1 cellular context compared by ENCODE assay signal in the genomic region with DNA sequence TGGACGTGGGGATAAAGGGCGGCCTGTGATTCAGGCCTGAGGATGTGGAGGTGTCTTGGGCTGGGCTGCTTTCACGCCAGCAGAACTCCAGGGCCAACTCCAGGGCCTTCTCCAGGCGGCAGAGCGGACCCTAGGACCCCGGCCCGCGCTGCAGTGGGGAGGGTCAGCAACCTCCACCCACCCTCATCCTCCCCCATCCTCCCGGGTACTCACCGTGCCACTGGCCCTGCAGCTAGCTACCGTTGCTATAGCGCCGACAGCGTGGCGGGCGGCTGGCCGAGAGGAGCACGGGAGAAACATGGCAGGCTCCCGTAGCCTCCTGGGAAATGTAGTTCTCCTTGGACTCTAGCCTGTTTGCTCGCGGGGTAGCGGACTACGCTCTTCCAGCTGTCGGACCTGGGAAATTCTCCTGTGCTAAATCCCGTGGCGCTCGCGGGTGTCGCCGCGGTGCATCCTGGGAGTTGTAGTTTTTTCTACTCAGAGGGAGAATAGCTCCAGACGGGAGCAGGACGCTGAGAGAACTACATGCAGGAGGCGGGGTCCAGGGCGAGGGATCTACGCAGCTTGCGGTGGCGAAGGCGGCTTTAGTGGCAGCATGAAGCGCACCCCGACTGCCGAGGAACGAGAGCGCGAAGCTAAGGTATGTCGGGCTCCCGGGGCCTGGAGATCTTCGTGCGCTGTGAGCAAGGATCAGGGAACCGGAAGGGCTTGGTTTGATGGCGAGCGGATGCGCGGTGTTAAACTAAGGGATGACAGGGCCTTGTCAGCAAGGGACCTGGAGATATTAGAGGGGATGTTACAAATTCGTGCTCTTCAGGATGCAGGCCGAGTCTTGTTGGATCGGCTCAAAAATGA.
A peak's percentile ranks its signal among the peaks of the same experiment; 100 is the strongest.
TF ChIP-seq lines count a peak whose summit lies in the region.

FTO (plus strand) TSS at position 567 of the 855 bp plus-strand sequence.
RPGRIP1L (minus strand) TSS at position 270 of the 855 bp plus-strand sequence. CDS start 3,136 bp downstream, outside the sequence.

TF ChIP-seq in K562, 482 proteins besides CTCF, POLR2A, EP300 and RAD21 (continued from another document and continues in another):
- TF ChIP-seq ETV1 (tag; conservative IDR thresholded peaks at IDR 0.05; ENCODE audit: low read depth) (0 out of 2 replicates have a peak, but pooled peaks have one; percentile 16), CBFB (CRISPR knock-in tag; IDR thresholded peaks at IDR 0.05) (peak; percentile 84; the same call in 1 of the 2 replicates), ZNF592 (IDR thresholded peaks at IDR 0.05) (peak; percentile 71), PHF8 (IDR thresholded peaks at IDR 0.05; ENCODE audit: borderline replicate concordance, low read length) (peak; percentile 71; the same call in 1 of the 2 replicates), MGA (IDR thresholded peaks at IDR 0.05) (peak; percentile 76), POU5F1 (IDR thresholded peaks at IDR 0.05; ENCODE audit: borderline replicate concordance, low read depth, low read length, partially characterized antibody) (peak; percentile 61), ZNF778 (CRISPR knock-in tag; IDR thresholded peaks at IDR 0.05) (no peak), CREB1 (IDR thresholded peaks at IDR 0.05) (peak; percentile 70), CREB1 (CRISPR knock-in tag; IDR thresholded peaks at IDR 0.05) (peak; percentile 74), FOXK2 (conservative IDR thresholded peaks at IDR 0.05 in 1 of 2, IDR thresholded peaks at IDR 0.05 in 1 of 2; ENCODE audit: low read depth in 2 of 2) (peak; percentile 62 to 85; a peak in 3 of 4 replicates), MBD2 (IDR thresholded peaks at IDR 0.05; ENCODE audit: borderline replicate concordance, low read depth) (peak; percentile 87), KLF13 (tag; IDR thresholded peaks at IDR 0.05; ENCODE audit: borderline replicate concordance, low read depth) (no peak), YY1 (IDR thresholded peaks at IDR 0.05; ENCODE audit: borderline replicate concordance in 1 of 3, control insufficient read depth in 1 of 3, extremely low read depth in 1 of 3, insufficient read depth in 3 of 3, insufficient read length in 1 of 3, insufficient replicate concordance in 2 of 3, low read depth in 1 of 3, low read length in 2 of 3) (peak; percentile 86 to 99 (median 98)), NKRF (IDR thresholded peaks at IDR 0.05; ENCODE audit: borderline replicate concordance) (peak; percentile 50; the same call in 1 of the 2 replicates), TCF7 (IDR thresholded peaks at IDR 0.05; ENCODE audit: borderline replicate concordance) (0 out of 2 replicates have a peak, but pooled peaks have one; percentile 11), ZNF140 (CRISPR knock-in tag; IDR thresholded peaks at IDR 0.05) (no peak), TSC22D4 (tag; IDR thresholded peaks at IDR 0.05) (no peak), ZNF174 (CRISPR knock-in tag; IDR thresholded peaks at IDR 0.05) (no peak), ZNF12 (CRISPR knock-in tag; IDR thresholded peaks at IDR 0.05) (0 out of 2 replicates have a peak, but pooled peaks have one; percentile 37), CXXC5 (CRISPR knock-in tag; IDR thresholded peaks at IDR 0.05) (peak; percentile 98), ATF7 (IDR thresholded peaks at IDR 0.05) (peak; percentile 65; the same call in 1 of the 2 replicates), MTA1 (IDR thresholded peaks at IDR 0.05; ENCODE audit: borderline replicate concordance) (peak; percentile 86), PTTG1 (tag; IDR thresholded peaks at IDR 0.05; ENCODE audit: low read depth) (no peak)
- TF ChIP-seq, protein P1, sequence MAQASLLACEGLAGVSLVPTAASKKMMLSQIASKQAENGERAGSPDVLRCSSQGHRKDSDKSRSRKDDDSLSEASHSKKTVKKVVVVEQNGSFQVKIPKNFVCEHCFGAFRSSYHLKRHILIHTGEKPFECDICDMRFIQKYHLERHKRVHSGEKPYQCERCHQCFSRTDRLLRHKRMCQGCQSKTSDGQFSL (CRISPR knock-in tag; IDR thresholded peaks at IDR 0.05), result no peak
- TF ChIP-seq, protein P1 (tag; IDR thresholded peaks at IDR 0.05), result no peak
- TF ChIP-seq, protein P2, sequence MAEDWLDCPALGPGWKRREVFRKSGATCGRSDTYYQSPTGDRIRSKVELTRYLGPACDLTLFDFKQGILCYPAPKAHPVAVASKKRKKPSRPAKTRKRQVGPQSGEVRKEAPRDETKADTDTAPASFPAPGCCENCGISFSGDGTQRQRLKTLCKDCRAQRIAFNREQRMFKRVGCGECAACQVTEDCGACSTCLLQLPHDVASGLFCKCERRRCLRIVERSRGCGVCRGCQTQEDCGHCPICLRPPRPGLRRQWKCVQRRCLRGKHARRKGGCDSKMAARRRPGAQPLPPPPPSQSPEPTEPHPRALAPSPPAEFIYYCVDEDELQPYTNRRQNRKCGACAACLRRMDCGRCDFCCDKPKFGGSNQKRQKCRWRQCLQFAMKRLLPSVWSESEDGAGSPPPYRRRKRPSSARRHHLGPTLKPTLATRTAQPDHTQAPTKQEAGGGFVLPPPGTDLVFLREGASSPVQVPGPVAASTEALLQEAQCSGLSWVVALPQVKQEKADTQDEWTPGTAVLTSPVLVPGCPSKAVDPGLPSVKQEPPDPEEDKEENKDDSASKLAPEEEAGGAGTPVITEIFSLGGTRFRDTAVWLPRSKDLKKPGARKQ (CRISPR knock-in tag; IDR thresholded peaks at IDR 0.05), result no peak
